In the genomic region with DNA sequence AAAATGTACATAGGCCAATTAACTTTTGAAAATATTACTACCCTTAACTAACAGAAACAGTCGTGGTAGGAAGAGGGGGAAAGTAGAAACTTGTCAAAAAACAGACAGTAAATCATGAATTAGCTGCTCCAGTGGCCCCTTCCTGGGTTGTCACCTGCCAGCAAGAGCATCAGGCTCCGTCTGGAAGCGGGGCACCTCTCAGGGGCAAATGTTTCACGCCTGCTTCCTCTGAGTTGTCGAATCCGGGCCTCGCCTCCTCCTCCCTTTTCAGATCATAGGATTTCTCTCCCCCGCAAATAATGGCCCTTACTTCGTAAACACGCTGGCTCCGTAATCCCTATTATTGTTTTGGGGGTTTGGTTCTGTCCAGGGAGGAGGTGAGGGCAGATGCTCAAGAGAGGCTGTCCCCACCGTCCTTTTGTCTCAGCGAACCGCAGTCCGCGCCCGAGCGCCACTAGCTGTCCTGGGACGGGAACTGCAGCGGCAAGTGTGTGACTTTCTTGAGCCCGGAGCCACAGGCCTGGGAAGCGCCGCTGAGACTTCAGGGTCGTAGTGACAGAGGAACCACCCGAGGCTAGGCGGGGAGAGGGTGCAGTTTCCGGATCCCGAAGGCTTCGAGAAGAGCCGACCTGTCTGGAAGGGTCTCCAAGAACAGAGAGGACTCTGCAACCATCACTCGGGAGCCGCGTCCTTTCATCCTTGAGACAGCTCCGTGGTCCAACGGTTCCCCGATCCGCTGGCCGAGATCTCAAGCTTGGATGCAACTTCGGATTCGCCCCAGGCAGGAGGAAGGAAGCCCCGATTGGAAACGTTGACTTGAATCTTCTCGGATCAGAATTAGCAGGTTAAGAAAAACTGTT, we compare ENCODE assay signal across 8 cellular contexts.
DNase-seq lines count a peak whose midpoint lies in the region; TF ChIP-seq lines count a peak whose summit lies in the region.

No MANE protein-coding gene starts in this region.

- H3K27me3 ChIP-seq in H9 (ENCODE audit: insufficient read depth, low read length), result no peaks in the 10 kb centered on the region
- no peaks in the 10 kb centered on the region for H3K27me3 ChIP-seq in SJCRH30
- H3K27me3 ChIP-seq in tibial artery, result peaks cover 0 to 6% of the 10 kb centered on the region in 2 donors

- H3K56ac ChIP-seq in H9 (ENCODE audit: insufficient read length, low read depth, low read length), result no peak overlapping the region

- H3K4me1 Mint-ChIP-seq in H9, result peaks cover 3 to 6% of the 10 kb centered on the region in 2 experiments; a peak in 3 of 4 replicates
- H3K4me1 Mint-ChIP-seq in osteocyte (ENCODE audit: unreplicated experiment), result peaks cover 13% of the 10 kb centered on the region

- WGBS in H9 (ENCODE audit: extremely low coverage, insufficient read length, low lambda C conversion rate), result no CpG with 5 or more reads among the region's 43 CpGs

- H2BK12ac ChIP-seq in H9 (ENCODE audit: insufficient read length, low read depth, low read length), result no peak overlapping the region

- intact Hi-C loops in tibial artery (cut with DNase I; ENCODE audit: low total_unique reads), result no loop called here

- no peak overlapping the region for H2AK5ac ChIP-seq in H9 (ENCODE audit: insufficient read length, low read length)

- H3K9me3 Mint-ChIP-seq in H9 (peaks cover 0 to 6% of the 10 kb centered on the region in 2 experiments; a peak in 3 of 5 replicates), osteocyte (ENCODE audit: unreplicated experiment) (no peaks in the 10 kb centered on the region)

- H3K36me3 ChIP-seq in SJCRH30, result no peaks in the 10 kb centered on the region
- no peaks in the 10 kb centered on the region for H3K36me3 ChIP-seq in tibial artery

- H3K23ac ChIP-seq in H9 (ENCODE audit: insufficient read length, low read depth, low read length), result no peak overlapping the region

- no peak overlapping the region for H3T11ph ChIP-seq in H9 (ENCODE audit: low read length)

- H4K20me1 ChIP-seq in H9 (ENCODE audit: control insufficient read depth, insufficient read depth, insufficient read length), result no peaks in the 10 kb centered on the region

- H3K4me1 ChIP-seq in H9 (ENCODE audit: insufficient read depth, low read length), result no peaks in the 10 kb centered on the region
- no peaks in the 10 kb centered on the region for H3K4me1 ChIP-seq in SJCRH30
- peaks cover 0 to 10% (median 4%) of the 10 kb centered on the region in 4 donors for H3K4me1 ChIP-seq in tibial artery

- H2BK120ac ChIP-seq in H9 (ENCODE audit: low read depth, low read length, poor library complexity, severe bottlenecking), result no peak overlapping the region

- H3K9ac ChIP-seq in H9 (ENCODE audit: extremely low read depth, insufficient read length, low read length), result no peak overlapping the region

- DNase-seq in GF-D8 (lab: John Stamatoyannopoulos, UW) (peak; percentile 42), H9 (peak; percentile 96), LoVo (ENCODE audit: low spot score) (peak; percentile 92), SJCRH30 (peak; percentile 79 to 85), glomerular visceral epithelial cell (ENCODE audit: extremely low spot score) (peak; percentile 83), osteocyte (ENCODE audit: extremely low spot score, unreplicated experiment) (peak; percentile 94), tibial artery (peak; percentile 54 to 71)
- peak; percentile 65 for DNase-seq in activated gamma-delta T cell treated with anti-CD3 and anti-CD28 coated beads, Interleukin-2, amount 50 U/mL, for 16 hours (ENCODE audit: low read depth)

- H4K8ac ChIP-seq in H9 (replicated peaks; ENCODE audit: insufficient read length, low read depth, low read length), result no peak overlapping the region

- no peaks in the 10 kb centered on the region for H3K36me3 Mint-ChIP-seq in H9 (ENCODE audit: insufficient read depth in 1 of 3, low read depth in 3 of 3)
- H3K36me3 Mint-ChIP-seq in osteocyte (ENCODE audit: unreplicated experiment), result no peaks in the 10 kb centered on the region

- H3K4me3 Mint-ChIP-seq in H9 (peak overlapping the region; percentile 88 to 98), osteocyte (ENCODE audit: unreplicated experiment) (peak overlapping the region; percentile 79)

- H3K9me3 ChIP-seq in H9 (ENCODE audit: control insufficient read depth, low read depth, low read length) (no peaks in the 10 kb centered on the region), SJCRH30 (replicated peaks) (no peaks in the 10 kb centered on the region), tibial artery (no peaks in the 10 kb centered on the region)

- H3K18ac ChIP-seq in H9 (ENCODE audit: insufficient read length, low read depth, low read length), result no peak overlapping the region

- H2AFZ ChIP-seq in H9 (ENCODE audit: low read length), result peak overlapping the region; percentile 97

- H3K27ac Mint-ChIP-seq in H9, result peak overlapping the region in 2 of 3 experiments; percentile 88 to 93; a peak in 5 of 7 replicates
- H3K27ac Mint-ChIP-seq in osteocyte (ENCODE audit: unreplicated experiment), result peak overlapping the region; percentile 85

- no peak overlapping the region for H3K14ac ChIP-seq in H9 (ENCODE audit: insufficient read depth, low read length)

- H2BK20ac ChIP-seq in H9 (ENCODE audit: low read depth, low read length, poor library complexity, severe bottlenecking), result no peak overlapping the region

- H3K79me2 ChIP-seq in H9 (ENCODE audit: insufficient read depth, low read length), result no peaks in the 10 kb centered on the region

- no peak overlapping the region for H2BK5ac ChIP-seq in H9 (ENCODE audit: insufficient read length, low read length)

- no peaks in the 10 kb centered on the region for H3K79me1 ChIP-seq in H9 (ENCODE audit: insufficient read depth, low read depth, low read length, poor library complexity, severe bottlenecking)

- TF ChIP-seq CTCF in H9 (conservative IDR thresholded peaks at IDR 0.05) (peak; percentile 76), osteocyte (IDR thresholded peaks at IDR 0.05) (peak; percentile 78), tibial artery (IDR thresholded peaks at IDR 0.05) (peak; percentile 8 to 17)

- H3K27ac ChIP-seq in H9 (ENCODE audit: insufficient read length, low read depth, low read length) (no peak overlapping the region), SJCRH30 (no peak overlapping the region), tibial artery (peak overlapping the region in 1 of 2 donors; percentile 41)

- H4K91ac ChIP-seq in H9 (ENCODE audit: insufficient read length, low read depth, low read length), result no peak overlapping the region

- H3K23me2 ChIP-seq in H9 (ENCODE audit: insufficient read length, low read depth, low read length, poor library complexity, severe bottlenecking), result peaks cover 3% of the 10 kb centered on the region

- no peak overlapping the region for H3K4ac ChIP-seq in H9 (ENCODE audit: low read depth, low read length)

- no peak overlapping the region for H2BK15ac ChIP-seq in H9 (ENCODE audit: low read depth, low read length)

- H3K4me2 ChIP-seq in H9 (ENCODE audit: insufficient read depth, insufficient read length, low read length), result peak overlapping the region; percentile 54

- H3K27me3 Mint-ChIP-seq in H9 (ENCODE audit: low read depth) (peaks cover 13% of the 10 kb centered on the region), osteocyte (ENCODE audit: unreplicated experiment) (peaks cover 5% of the 10 kb centered on the region)

- H4K5ac ChIP-seq in H9 (ENCODE audit: insufficient read length, low read depth, low read length), result no peak overlapping the region

- H3K4me3 ChIP-seq in SJCRH30, result peak overlapping the region; percentile 62
- peak overlapping the region; percentile 45 to 52 for H3K4me3 ChIP-seq in tibial artery

Comparison
In these comparisons a context has a peak if more than half of its experiments do, and no peak if none do; other contexts are left out.
1. DNase-seq: peak in every context shown above with its lines; median percentile 96 in H9; 94 in osteocyte; 92 in LoVo; 83 in glomerular visceral epithelial cell; 82 in SJCRH30; 65 in activated gamma-delta T cell treated with anti-CD3 and anti-CD28 coated beads, Interleukin-2, amount 50 U/mL, for 16 hours; 62 in tibial artery; 42 in GF-D8.
2. CTCF ChIP-seq: peak in every context shown above with its lines; median percentile 78 in osteocyte; 76 in H9; 12 in tibial artery.